ENCODE assay signal across 14 cellular contexts in the genomic region with DNA sequence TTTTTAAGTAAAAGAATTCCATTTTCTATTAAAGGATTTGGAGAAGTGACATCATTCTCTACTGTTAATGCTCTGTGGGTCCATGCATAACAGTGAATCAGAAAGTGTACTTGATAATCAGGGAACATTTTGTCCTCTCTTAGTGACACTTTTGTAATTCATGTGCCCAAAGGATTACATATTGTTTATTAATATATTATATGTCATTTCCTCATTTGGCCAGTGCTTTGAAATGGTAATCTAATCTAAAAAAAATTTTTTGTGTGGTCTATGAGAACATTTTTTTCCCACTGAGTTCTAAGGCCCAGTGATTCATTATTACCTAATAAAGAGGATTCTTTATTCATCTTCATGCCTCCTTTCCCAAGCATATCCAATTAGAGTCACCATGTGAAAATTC.
DNase-seq lines count a peak whose midpoint lies in the region; ATAC-seq and TF ChIP-seq lines count a peak whose summit lies in the region.
"Had no signal": no experiment of that assay in that cellular context is flagged by ENCODE, and none has a peak within 500 bp of the region (broad histone marks: within the 10 kb centered on the region; RNA-seq: fewer than 3 reads in every experiment).

No MANE protein-coding gene starts in this region.

- no peak overlapping the region for H3K4me3 ChIP-seq in AG04450 (ENCODE audit: low read depth, low read length)

- POLR2A ChIA-PET in AG04450 (lab: Yijun Ruan, JAX): no interaction called here

- TF ChIP-seq CTCF in AG04450 (IDR thresholded peaks at IDR 0.05; ENCODE audit: low read depth, low read length): no peak

- ATAC-seq in GM18519 (IDR thresholded peaks at IDR 0.05; ENCODE audit: low FRiP score, unreplicated experiment): no peak

- CTCF ChIA-PET in AG04450 (lab: Charles Lee): no interaction called here

- H3K27ac ChIP-seq in AG04450 (ENCODE audit: low read depth, low read length): no peak overlapping the region
- no peak overlapping the region for H3K27ac ChIP-seq in substantia nigra (ENCODE audit: low read depth, low read length, poor library complexity, severe bottlenecking)
- H3K27ac ChIP-seq: KMS-11 had no signal

- peak; percentile 10 for DNase-seq in AG04450 (ENCODE audit: low read depth, low spot score)
- DNase-seq in LHCN-M2 (ENCODE audit: low read depth): peak; percentile 98
- peak; percentile 25 for DNase-seq in dermis blood vessel endothelial cell
- DNase-seq in kidney glomerular epithelial cell (lab: John Stamatoyannopoulos, UW): peak; percentile 78
- DNase-seq in head of caudate nucleus: no peak
- DNase-seq in NCI-H1417 treated with DMSO at 0.1 percent for 48 hours (lab: John Stamatoyannopoulos, UW): no peak
- DNase-seq in substantia nigra (lab: John Stamatoyannopoulos, UW): no peak
- DNase-seq: activated CD4-positive, alpha-beta T cell treated with anti-CD3 and anti-CD28 coated beads for 1 hour; activated T-cell treated with anti-CD3 and anti-CD28 coated beads, Interleukin-2, amount 50 U/mL, for 1 hour; BE2C; left cardiac atrium; NCI-H2081 treated with DMSO at 0.1 percent for 48 hours had no signal

- no peaks in the 10 kb centered on the region for H3K27me3 ChIP-seq in AG04450 (ENCODE audit: control insufficient read depth, insufficient read depth, low read length)
- H3K27me3 ChIP-seq: BE2C had no signal

- intact Hi-C loops in head of caudate nucleus (cut with DNase I): no loop called here

- H3K9me3 ChIP-seq in AG04450 (ENCODE audit: control insufficient read depth, insufficient read depth, low read length): no peaks in the 10 kb centered on the region
- H3K9me3 ChIP-seq: BE2C had no signal

Comparison
In these comparisons a context has a peak if more than half of its experiments do, and no peak if none do; other contexts are left out.
1. DNase-seq: peak in AG04450 (single experiment), LHCN-M2 (single experiment), dermis blood vessel endothelial cell (single experiment) and kidney glomerular epithelial cell (single experiment); none in head of caudate nucleus (0 of 42), NCI-H1417 treated with DMSO at 0.1 percent for 48 hours (single experiment) and substantia nigra (0 of 49).